8 cellular contexts compared by ENCODE assay signal in the genomic region with DNA sequence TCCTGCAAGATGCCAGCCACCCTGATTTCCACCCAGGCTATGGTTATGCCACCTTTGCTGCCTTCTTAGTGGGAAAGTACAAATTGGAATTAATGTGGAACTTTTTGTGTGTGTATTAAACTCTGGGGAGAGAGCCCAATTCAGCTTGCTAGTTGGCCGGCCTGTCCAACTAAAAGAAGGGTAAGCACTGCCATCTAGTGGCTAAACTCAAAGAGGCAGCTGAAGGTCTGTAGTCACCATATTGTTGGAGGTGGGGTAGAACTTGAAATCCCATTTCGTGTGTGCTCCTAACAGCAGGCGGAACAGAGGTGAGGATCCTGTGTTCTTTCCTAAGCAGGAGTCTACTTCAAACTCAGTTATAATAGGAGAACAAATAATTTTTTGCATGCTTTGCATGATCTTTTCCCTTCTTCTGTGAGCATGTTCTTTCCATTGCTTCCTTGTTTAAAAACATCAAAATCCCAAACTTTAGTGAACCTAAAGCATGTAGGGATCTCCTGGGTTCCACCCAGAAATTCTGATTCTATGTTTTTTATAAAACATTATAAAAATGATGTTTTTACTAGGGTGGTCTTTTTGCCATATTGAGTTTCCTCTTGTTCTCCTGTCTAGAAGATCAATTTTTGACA.
A peak's percentile ranks its signal among the peaks of the same experiment; 100 is the strongest.
DNase-seq lines count a peak whose midpoint lies in the region; ATAC-seq and TF ChIP-seq lines count a peak whose summit lies in the region.

No MANE protein-coding gene starts in this region.

- no peaks in the 10 kb centered on the region for H4K20me1 ChIP-seq in PC-9 (ENCODE audit: insufficient read depth)

- no peak overlapping the region for H2AFZ ChIP-seq in PC-9

- ATAC-seq in stimulated activated naive CD8-positive, alpha-beta T cell treated with anti-CD3 and anti-CD28 coated beads, Interleukin-15, amount 100 ng/mL, for 72 hours = peak; percentile 65
- no peak for ATAC-seq in GM21619 (IDR thresholded peaks at IDR 0.05; ENCODE audit: unreplicated experiment)

- H3K9me2 ChIP-seq in PC-9 (ENCODE audit: insufficient read depth) = no peaks in the 10 kb centered on the region

- peaks cover 27% of the 10 kb centered on the region for H3K4me1 Mint-ChIP-seq in activated T-cell treated with anti-CD3 and anti-CD28 coated beads, Interleukin-2, amount 50 U/mL, for 24 hours (ENCODE audit: low read depth)
- H3K4me1 Mint-ChIP-seq in nephron = peaks cover 11% of the 10 kb centered on the region
- H3K4me1 Mint-ChIP-seq in stimulated activated naive CD8-positive, alpha-beta T cell treated with anti-CD3 and anti-CD28 coated beads, Interleukin-15, amount 100 ng/mL, for 72 hours = peaks cover 36% of the 10 kb centered on the region

- peaks cover 9% of the 10 kb centered on the region for H3K4me1 ChIP-seq in PC-9 (replicated peaks; ENCODE audit: insufficient read depth)
- peaks cover 0 to 23% (median 9%) of the 10 kb centered on the region in 3 donors for H3K4me1 ChIP-seq in esophagus squamous epithelium

- no peak overlapping the region for H3K4me3 ChIP-seq in PC-9
- no peak overlapping the region for H3K4me3 ChIP-seq in esophagus squamous epithelium

- TF ChIP-seq RAD21 in Ishikawa (IDR thresholded peaks at IDR 0.05; ENCODE audit: low read depth) = peak; percentile 95

- TF ChIP-seq CTCF in GM10266 (IDR thresholded peaks at IDR 0.05; ENCODE audit: control insufficient read depth, insufficient read depth, low read depth, missing control alignments) = peak; percentile 89
- peak; percentile 93 for TF ChIP-seq CTCF in PC-9 (conservative IDR thresholded peaks at IDR 0.05)
- TF ChIP-seq CTCF in esophagus squamous epithelium (IDR thresholded peaks at IDR 0.05) = peak; percentile 72 to 89 (median 87)
- TF ChIP-seq CTCF in nephron (IDR thresholded peaks at IDR 0.05; ENCODE audit: unreplicated experiment in 3 of 3) = peak; percentile 80 to 85 (median 82)

- no peak for TF ChIP-seq EP300 in Ishikawa (IDR thresholded peaks at IDR 0.05; ENCODE audit: borderline replicate concordance)

- H3K27ac Mint-ChIP-seq in activated T-cell treated with anti-CD3 and anti-CD28 coated beads, Interleukin-2, amount 50 U/mL, for 24 hours = peak overlapping the region; percentile 64
- H3K27ac Mint-ChIP-seq in nephron = no peak overlapping the region
- peak overlapping the region in 1 of 2 donors; percentile 77 for H3K27ac Mint-ChIP-seq in stimulated activated naive CD8-positive, alpha-beta T cell treated with anti-CD3 and anti-CD28 coated beads, Interleukin-15, amount 100 ng/mL, for 72 hours

- H3K79me2 ChIP-seq in PC-9 (ENCODE audit: low read depth) = no peaks in the 10 kb centered on the region

- intact Hi-C loops in PC-9 (cut with micrococcal nuclease; ENCODE audit: unreplicated experiment) (loop anchor here (1.0 to 5.0 kb wide), 5 partner anchors 139 to 1079 kb away; a partner anchor contains a TSS), esophagus squamous epithelium (cut with DNase I) (loop anchor here (5.0 to 10.0 kb wide), 2 partner anchors 137 to 264 kb away; a partner anchor contains a TSS)

- H3K27ac ChIP-seq in PC-9 (no peak overlapping the region), esophagus squamous epithelium (no peak overlapping the region)

- WGBS in esophagus squamous epithelium, 2 donors = 2 to 16% methylated on average over 3 of the region's 3 CpGs

- H3K36me3 ChIP-seq in PC-9 (ENCODE audit: low read depth) = no peaks in the 10 kb centered on the region
- H3K36me3 ChIP-seq in esophagus squamous epithelium = peaks cover 0 to 78% (median 0%) of the 10 kb centered on the region in 3 donors

- TF ChIP-seq POLR2A in esophagus squamous epithelium (IDR thresholded peaks at IDR 0.05) = no peak

- H3K27me3 ChIP-seq in PC-9 (ENCODE audit: insufficient read depth, low read depth) (peaks cover 42% of the 10 kb centered on the region; the same call in 1 of the 2 replicates), esophagus squamous epithelium (no peaks in the 10 kb centered on the region)

- POLR2A ChIA-PET in PC-9 (lab: Charles Lee; ENCODE audit: unreplicated experiment) = no interaction called here

- H3K27me3 Mint-ChIP-seq in activated T-cell treated with anti-CD3 and anti-CD28 coated beads, Interleukin-2, amount 50 U/mL, for 24 hours = no peaks in the 10 kb centered on the region
- H3K27me3 Mint-ChIP-seq in nephron (ENCODE audit: low read depth) = peaks cover 3% of the 10 kb centered on the region
- no peaks in the 10 kb centered on the region for H3K27me3 Mint-ChIP-seq in stimulated activated naive CD8-positive, alpha-beta T cell treated with anti-CD3 and anti-CD28 coated beads, Interleukin-15, amount 100 ng/mL, for 72 hours

- no peaks in the 10 kb centered on the region for H3F3A ChIP-seq in PC-9 (ENCODE audit: insufficient read depth, low read depth)

- peak; percentile 58 for DNase-seq in GM10266 (ENCODE audit: extremely low spot score)
- DNase-seq in PC-9 = peak in 1 of 2 experiments; percentile 61
- DNase-seq in activated T-cell treated with anti-CD3 and anti-CD28 coated beads, Interleukin-2, amount 50 U/mL, for 24 hours = peak; percentile 56
- DNase-seq in esophagus squamous epithelium (lab: John Stamatoyannopoulos, UW) = no peak
- DNase-seq in stimulated activated naive CD8-positive, alpha-beta T cell treated with anti-CD3 and anti-CD28 coated beads, Interleukin-15, amount 100 ng/mL, for 72 hours = peak; percentile 72 to 73

- no peaks in the 10 kb centered on the region for H3K9me3 Mint-ChIP-seq in activated T-cell treated with anti-CD3 and anti-CD28 coated beads, Interleukin-2, amount 50 U/mL, for 24 hours
- H3K9me3 Mint-ChIP-seq in nephron = peaks cover 4% of the 10 kb centered on the region
- H3K9me3 Mint-ChIP-seq in stimulated activated naive CD8-positive, alpha-beta T cell treated with anti-CD3 and anti-CD28 coated beads, Interleukin-15, amount 100 ng/mL, for 72 hours = no peaks in the 10 kb centered on the region

- CTCF ChIA-PET in PC-9 (lab: Charles Lee) = interaction anchor here (1.5 kb wide), 1 partner anchor 345 kb away, joined by 3 read pairs; no protein-coding TSS in a partner anchor

- H3K4me2 ChIP-seq in PC-9 = no peak overlapping the region

- H3K9me3 ChIP-seq in PC-9 (ENCODE audit: insufficient read depth, low read depth) = no peaks in the 10 kb centered on the region; the same call in 1 of the 2 replicates
- no peaks in the 10 kb centered on the region for H3K9me3 ChIP-seq in esophagus squamous epithelium

- BruUV-seq in PC-9 (replicated peaks; lab: Mats Ljungman, UMichigan) = no TSS peak

- H3K36me3 Mint-ChIP-seq in activated T-cell treated with anti-CD3 and anti-CD28 coated beads, Interleukin-2, amount 50 U/mL, for 24 hours (ENCODE audit: low read depth) = peaks cover 94% of the 10 kb centered on the region
- peaks cover 43% of the 10 kb centered on the region for H3K36me3 Mint-ChIP-seq in nephron (ENCODE audit: low read depth)

- H3K4me3 Mint-ChIP-seq in activated T-cell treated with anti-CD3 and anti-CD28 coated beads, Interleukin-2, amount 50 U/mL, for 24 hours = no peak overlapping the region
- no peak overlapping the region for H3K4me3 Mint-ChIP-seq in nephron
- H3K4me3 Mint-ChIP-seq in stimulated activated naive CD8-positive, alpha-beta T cell treated with anti-CD3 and anti-CD28 coated beads, Interleukin-15, amount 100 ng/mL, for 72 hours = no peak overlapping the region

TF ChIP-seq in Ishikawa, 13 proteins besides CTCF, POLR2A, EP300 and RAD21:
- TF ChIP-seq TEAD4 (IDR thresholded peaks at IDR 0.05) (no peak), YY1 (IDR thresholded peaks at IDR 0.05; ENCODE audit: low read depth) (peak; percentile 57), TAF1 (IDR thresholded peaks at IDR 0.05; ENCODE audit: low read depth) (no peak), ZBTB7A (IDR thresholded peaks at IDR 0.05; ENCODE audit: low read depth) (no peak), NFIC (IDR thresholded peaks at IDR 0.05) (no peak)
- TF ChIP-seq, protein P1, sequence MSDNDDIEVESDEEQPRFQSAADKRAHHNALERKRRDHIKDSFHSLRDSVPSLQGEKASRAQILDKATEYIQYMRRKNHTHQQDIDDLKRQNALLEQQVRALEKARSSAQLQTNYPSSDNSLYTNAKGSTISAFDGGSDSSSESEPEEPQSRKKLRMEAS (IDR thresholded peaks at IDR 0.05) = no peak
- TF ChIP-seq, protein P2, sequence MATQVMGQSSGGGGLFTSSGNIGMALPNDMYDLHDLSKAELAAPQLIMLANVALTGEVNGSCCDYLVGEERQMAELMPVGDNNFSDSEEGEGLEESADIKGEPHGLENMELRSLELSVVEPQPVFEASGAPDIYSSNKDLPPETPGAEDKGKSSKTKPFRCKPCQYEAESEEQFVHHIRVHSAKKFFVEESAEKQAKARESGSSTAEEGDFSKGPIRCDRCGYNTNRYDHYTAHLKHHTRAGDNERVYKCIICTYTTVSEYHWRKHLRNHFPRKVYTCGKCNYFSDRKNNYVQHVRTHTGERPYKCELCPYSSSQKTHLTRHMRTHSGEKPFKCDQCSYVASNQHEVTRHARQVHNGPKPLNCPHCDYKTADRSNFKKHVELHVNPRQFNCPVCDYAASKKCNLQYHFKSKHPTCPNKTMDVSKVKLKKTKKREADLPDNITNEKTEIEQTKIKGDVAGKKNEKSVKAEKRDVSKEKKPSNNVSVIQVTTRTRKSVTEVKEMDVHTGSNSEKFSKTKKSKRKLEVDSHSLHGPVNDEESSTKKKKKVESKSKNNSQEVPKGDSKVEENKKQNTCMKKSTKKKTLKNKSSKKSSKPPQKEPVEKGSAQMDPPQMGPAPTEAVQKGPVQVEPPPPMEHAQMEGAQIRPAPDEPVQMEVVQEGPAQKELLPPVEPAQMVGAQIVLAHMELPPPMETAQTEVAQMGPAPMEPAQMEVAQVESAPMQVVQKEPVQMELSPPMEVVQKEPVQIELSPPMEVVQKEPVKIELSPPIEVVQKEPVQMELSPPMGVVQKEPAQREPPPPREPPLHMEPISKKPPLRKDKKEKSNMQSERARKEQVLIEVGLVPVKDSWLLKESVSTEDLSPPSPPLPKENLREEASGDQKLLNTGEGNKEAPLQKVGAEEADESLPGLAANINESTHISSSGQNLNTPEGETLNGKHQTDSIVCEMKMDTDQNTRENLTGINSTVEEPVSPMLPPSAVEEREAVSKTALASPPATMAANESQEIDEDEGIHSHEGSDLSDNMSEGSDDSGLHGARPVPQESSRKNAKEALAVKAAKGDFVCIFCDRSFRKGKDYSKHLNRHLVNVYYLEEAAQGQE (IDR thresholded peaks at IDR 0.05; ENCODE audit: low read depth) = no peak
